ENCODE assay signal across 1 cellular context in genomic region chr1:227059076-227059475, GRCh38.
TF ChIP-seq lines count a peak whose summit lies in the region.

No MANE protein-coding gene starts in this region.

TF ChIP-seq in K562, 482 proteins besides CTCF, POLR2A, EP300 and RAD21:
- no peak for TF ChIP-seq ETS2 (tag; IDR thresholded peaks at IDR 0.05; ENCODE audit: borderline replicate concordance, poor library complexity, severe bottlenecking)
- TF ChIP-seq YBX1 (IDR thresholded peaks at IDR 0.05): no peak
- no peak for TF ChIP-seq JUNB (CRISPR knock-in tag; conservative IDR thresholded peaks at IDR 0.05)
- TF ChIP-seq ARHGAP35 (IDR thresholded peaks at IDR 0.05; ENCODE audit: partially characterized antibody): no peak
- no peak for TF ChIP-seq SPI1 (IDR thresholded peaks at IDR 0.05; ENCODE audit: borderline replicate concordance, low read depth, low read length)
- no peak for TF ChIP-seq ZFP36 (IDR thresholded peaks at IDR 0.05; ENCODE audit: low read depth, low read length, partially characterized antibody)
- TF ChIP-seq PTBP1 (IDR thresholded peaks at IDR 0.05; ENCODE audit: low read depth, low read length): no peak
- TF ChIP-seq, protein P1, sequence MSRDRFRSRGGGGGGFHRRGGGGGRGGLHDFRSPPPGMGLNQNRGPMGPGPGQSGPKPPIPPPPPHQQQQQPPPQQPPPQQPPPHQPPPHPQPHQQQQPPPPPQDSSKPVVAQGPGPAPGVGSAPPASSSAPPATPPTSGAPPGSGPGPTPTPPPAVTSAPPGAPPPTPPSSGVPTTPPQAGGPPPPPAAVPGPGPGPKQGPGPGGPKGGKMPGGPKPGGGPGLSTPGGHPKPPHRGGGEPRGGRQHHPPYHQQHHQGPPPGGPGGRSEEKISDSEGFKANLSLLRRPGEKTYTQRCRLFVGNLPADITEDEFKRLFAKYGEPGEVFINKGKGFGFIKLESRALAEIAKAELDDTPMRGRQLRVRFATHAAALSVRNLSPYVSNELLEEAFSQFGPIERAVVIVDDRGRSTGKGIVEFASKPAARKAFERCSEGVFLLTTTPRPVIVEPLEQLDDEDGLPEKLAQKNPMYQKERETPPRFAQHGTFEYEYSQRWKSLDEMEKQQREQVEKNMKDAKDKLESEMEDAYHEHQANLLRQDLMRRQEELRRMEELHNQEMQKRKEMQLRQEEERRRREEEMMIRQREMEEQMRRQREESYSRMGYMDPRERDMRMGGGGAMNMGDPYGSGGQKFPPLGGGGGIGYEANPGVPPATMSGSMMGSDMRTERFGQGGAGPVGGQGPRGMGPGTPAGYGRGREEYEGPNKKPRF (IDR thresholded peaks at IDR 0.05; ENCODE audit: low read depth, low read length): no peak
- TF ChIP-seq ELK1 (CRISPR knock-in tag; IDR thresholded peaks at IDR 0.05): no peak
- TF ChIP-seq, protein P2, sequence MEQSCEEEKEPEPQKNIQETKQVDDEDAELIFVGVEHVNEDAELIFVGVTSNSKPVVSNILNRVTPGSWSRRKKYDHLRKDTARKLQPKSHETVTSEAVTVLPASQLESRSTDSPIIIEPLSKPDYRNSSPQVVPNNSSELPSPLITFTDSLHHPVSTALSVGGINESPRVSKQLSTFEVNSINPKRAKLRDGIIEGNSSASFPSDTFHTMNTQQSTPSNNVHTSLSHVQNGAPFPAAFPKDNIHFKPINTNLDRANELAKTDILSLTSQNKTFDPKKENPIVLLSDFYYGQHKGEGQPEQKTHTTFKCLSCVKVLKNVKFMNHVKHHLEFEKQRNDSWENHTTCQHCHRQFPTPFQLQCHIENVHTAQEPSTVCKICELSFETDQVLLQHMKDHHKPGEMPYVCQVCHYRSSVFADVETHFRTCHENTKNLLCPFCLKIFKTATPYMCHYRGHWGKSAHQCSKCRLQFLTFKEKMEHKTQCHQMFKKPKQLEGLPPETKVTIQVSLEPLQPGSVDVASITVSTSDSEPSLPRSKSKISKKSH (CRISPR knock-in tag; IDR thresholded peaks at IDR 0.05): no peak
- TF ChIP-seq ZNF75A (CRISPR knock-in tag; IDR thresholded peaks at IDR 0.05): no peak
TF ChIP-seq in K562: peak in this region for 0.
